Comparison of ENCODE assay signal across 26 cellular contexts in genomic region chr10:15521507-15521906, GRCh38.
"Had no signal": no experiment of that assay in that cellular context is flagged by ENCODE, and none has a peak within 500 bp of the region (broad histone marks: within the 10 kb centered on the region; RNA-seq: fewer than 3 reads in every experiment).

No MANE protein-coding gene starts in this region.

- H3K27ac ChIP-seq: stomach, suprapubic skin, testis, thoracic aorta, thyroid gland, tibial artery, tibial nerve, transverse colon, upper lobe of left lung, upper lobe of right lung, uterus, vagina had no signal

- ATAC-seq: stimulated activated effector memory CD8-positive, alpha-beta T cell treated with anti-CD3 and anti-CD28 coated beads, Interleukin-12 subunit alpha, Interleukin-12 subunit beta, amount 100 ng/mL, for 72 hours; stimulated activated memory B cell treated with anti-CD40 and anti-IgM and Interleukin-4, amounts not matched to agents 10 μg/mL and 1 μg/mL and 100 μg/mL, for 72 hours; stimulated activated naive B cell treated with anti-CD40 and anti-IgM and Interleukin-4, amounts not matched to agents 10 μg/mL and 1 μg/mL and 100 μg/mL, for 72 hours; stimulated activated naive CD8-positive, alpha-beta T cell treated with anti-CD3 and anti-CD28 coated beads, Interleukin-15, amount 100 ng/mL, for 72 hours; stimulated activated naive CD8-positive, alpha-beta T cell treated with anti-CD3 and anti-CD28 coated beads, Interleukin-15, Interleukin-2, amounts not matched to agents 100 U/mL and 50 U/mL, for 24 hours; upper lobe of right lung had no signal

- H3K27me3 ChIP-seq: stomach, suprapubic skin, testis, thyroid gland, tibial artery, tibial nerve, transverse colon, upper lobe of left lung, upper lobe of right lung, uterus, vagina had no signal

- H3K36me3 ChIP-seq: stomach, suprapubic skin, thyroid gland, tibial nerve, transverse colon, upper lobe of left lung, upper lobe of right lung, uterus, vagina had no signal

- H3K4me3 ChIP-seq: stomach, suprapubic skin, testis, thoracic aorta, thyroid gland, tibial artery, tibial nerve, transverse colon, upper lobe of left lung, upper lobe of right lung, uterus, vagina had no signal

- FAIRE-seq: urothelium cell line had no signal

- H3K4me1 ChIP-seq: stomach, suprapubic skin, testis, thyroid gland, tibial nerve, transverse colon, upper lobe of left lung, upper lobe of right lung, uterus, vagina had no signal

- H3K9me3 ChIP-seq: stomach, suprapubic skin, testis, thoracic aorta, thyroid gland, tibial artery, tibial nerve, transverse colon, upper lobe of left lung, upper lobe of right lung, uterus, vagina had no signal

- DNase-seq: stimulated activated CD4-positive, alpha-beta T cell treated with anti-CD3 and anti-CD28 coated beads, Interleukin-2, amount 100 ng/mL, for 48 hours; stimulated activated CD4-positive, alpha-beta T cell treated with anti-CD3 and anti-CD28 coated beads, Interleukin-4, amount 100 ng/mL, for 1 hour; stimulated activated CD4-positive, alpha-beta T cell treated with anti-CD3 and anti-CD28 coated beads, Interleukin-4, amount 100 ng/mL, for 24 hours; stimulated activated CD8-positive, alpha-beta memory T cell treated with anti-CD3 and anti-CD28 coated beads, Interleukin-4, amount 100 ng/mL, for 48 hours; stimulated activated naive B cell treated with anti-CD40 and anti-IgM and Interleukin-4, amounts not matched to agents 10 μg/mL and 1 μg/mL and 100 μg/mL, for 72 hours; stimulated activated naive CD4-positive, alpha-beta T cell; stimulated activated naive CD4-positive, alpha-beta T cell treated with Interleukin-2 at 50 U/mL for 16 hours; stimulated activated naive CD8-positive, alpha-beta T cell treated with anti-CD3 and anti-CD28 coated beads, Interleukin-15, amount 100 ng/mL, for 72 hours; stimulated activated naive CD8-positive, alpha-beta T cell treated with anti-CD3 and anti-CD28 coated beads, Interleukin-15, Interleukin-2, amounts not matched to agents 100 U/mL and 50 U/mL, for 24 hours; stomach; substantia nigra; testis; thyroid gland; tibial artery; transverse colon; trophoblast cell; upper lobe of left lung; upper lobe of right lung; uterus had no signal
